Comparison of ENCODE assay signal across 8 cellular contexts in genomic region chr11:73384871-73385692, GRCh38. TPM values are rescaled to one million over a fixed set of nuclear protein-coding genes. Genes with fewer than 3 reads are reported as not detected.
DNase-seq lines count a peak whose midpoint lies in the region; ATAC-seq, FAIRE-seq and TF ChIP-seq lines count a peak whose summit lies in the region.

No MANE protein-coding gene starts in this region.

- peak; percentile 40 for ATAC-seq in HG03520 (IDR thresholded peaks at IDR 0.05; ENCODE audit: unreplicated experiment)
- no peak for ATAC-seq in HepG2
- ATAC-seq in upper lobe of left lung (ENCODE audit: low FRiP score in 2 of 2): peak; percentile 73 to 81

- peaks cover 71% of the 10 kb centered on the region for H3K4me1 Mint-ChIP-seq in activated T-helper 1 cell treated with anti-CD3 and anti-CD28 coated beads, Interleukin-12 subunit alpha, Interleukin-12 subunit beta, Interleukin-2, Interleukin-4 antibody, amounts not matched to agents 30 ng/mL and 10 ng/mL and 1 ng/mL, durations not matched to agents 14 hours and 24 hours and 36 hours (ENCODE audit: low read depth)

- no peak for TF ChIP-seq CTCF in HepG2 (CRISPR knock-in tag; IDR thresholded peaks at IDR 0.05)
- TF ChIP-seq CTCF in upper lobe of left lung (IDR thresholded peaks at IDR 0.05): no peak

- CTCF ChIA-PET in HepG2 (lab: Yijun Ruan, JAX; ENCODE audit: low intra/inter-chr PET ratio, low total read pairs): no interaction called here

- no peak overlapping the region for H3K9ac ChIP-seq in HepG2 (ENCODE audit: insufficient read depth, low read depth, low read length)

- H3K4me3 ChIP-seq in HepG2 (replicated peaks in 1 of 3; ENCODE audit: insufficient read depth in 1 of 3, low read depth in 2 of 3, low read length in 3 of 3): no peak overlapping the region
- H3K4me3 ChIP-seq in upper lobe of left lung: no peak overlapping the region
- no peak overlapping the region for H3K4me3 ChIP-seq in SJCRH30

- H3K4me2 ChIP-seq in HepG2 (ENCODE audit: low read depth, low read length): no peak overlapping the region

- WGBS in HepG2 (ENCODE audit: low lambda C conversion rate): 95% methylated on average over 16 of the region's 21 CpGs
- 48 to 49% methylated on average over 21 of the region's 21 CpGs for WGBS in upper lobe of left lung, 2 donors

- no peak for TF ChIP-seq EP300 in HepG2 (IDR thresholded peaks at IDR 0.05; ENCODE audit: low read depth in 2 of 2, low read length in 2 of 2)
- no peak for TF ChIP-seq EP300 in HepG2 (CRISPR knock-in tag; IDR thresholded peaks at IDR 0.05; ENCODE audit: borderline replicate concordance)
- TF ChIP-seq EP300 in upper lobe of left lung (IDR thresholded peaks at IDR 0.05): no peak

- H3K27ac Mint-ChIP-seq in activated T-helper 1 cell treated with anti-CD3 and anti-CD28 coated beads, Interleukin-12 subunit alpha, Interleukin-12 subunit beta, Interleukin-2, Interleukin-4 antibody, amounts not matched to agents 30 ng/mL and 10 ng/mL and 1 ng/mL, durations not matched to agents 14 hours and 24 hours and 36 hours: peak overlapping the region; percentile 86

- no peak overlapping the region for H2AFZ ChIP-seq in HepG2 (ENCODE audit: low read length)

- in situ Hi-C loops in HepG2 (cut with HindIII; ENCODE audit: extremely low pct_ligation_motif_present, low pct_unique_long_range_greater_than_20kb): no loop called here

- no peak for TF ChIP-seq RAD21 in HepG2 (CRISPR knock-in tag; IDR thresholded peaks at IDR 0.05)

- H3K27me3 ChIP-seq in HepG2 (ENCODE audit: control insufficient read depth in 1 of 2, insufficient read depth in 2 of 2, low read length in 2 of 2) (no peaks in the 10 kb centered on the region), upper lobe of left lung (no peaks in the 10 kb centered on the region), SJCRH30 (no peaks in the 10 kb centered on the region)

- no TSS peak for BruUV-seq in HepG2 (replicated peaks; lab: Mats Ljungman, UMichigan)

- H3K27ac ChIP-seq in HepG2 (ENCODE audit: extremely low read length, insufficient read depth, low read length): no peak overlapping the region
- peak overlapping the region; percentile 73 to 87 (median 86) for H3K27ac ChIP-seq in upper lobe of left lung
- H3K27ac ChIP-seq in SJCRH30: no peak overlapping the region

- H3K27me3 Mint-ChIP-seq in activated T-helper 1 cell treated with anti-CD3 and anti-CD28 coated beads, Interleukin-12 subunit alpha, Interleukin-12 subunit beta, Interleukin-2, Interleukin-4 antibody, amounts not matched to agents 30 ng/mL and 10 ng/mL and 1 ng/mL, durations not matched to agents 14 hours and 24 hours and 36 hours (ENCODE audit: insufficient read depth): no peaks in the 10 kb centered on the region

- FAIRE-seq in HepG2 (lab: Jason Lieb, UNC): no peak

- no peak for TF ChIP-seq POLR2A in HepG2 (IDR thresholded peaks at IDR 0.05; ENCODE audit: insufficient read depth in 1 of 2, low read depth in 2 of 2, low read length in 2 of 2)
- TF ChIP-seq POLR2A in upper lobe of left lung (IDR thresholded peaks at IDR 0.05): no peak

- peaks cover 6% of the 10 kb centered on the region for H3K36me3 Mint-ChIP-seq in activated T-helper 1 cell treated with anti-CD3 and anti-CD28 coated beads, Interleukin-12 subunit alpha, Interleukin-12 subunit beta, Interleukin-2, Interleukin-4 antibody, amounts not matched to agents 30 ng/mL and 10 ng/mL and 1 ng/mL, durations not matched to agents 14 hours and 24 hours and 36 hours (ENCODE audit: low read depth)

- DNase-seq in stimulated activated CD4-positive, alpha-beta T cell treated with anti-CD3 and anti-CD28 coated beads, Interleukin-4, amount 100 ng/mL, for 4 hours: peak; percentile 19 to 59
- no peak for DNase-seq in stimulated activated CD4-positive, alpha-beta T cell treated with anti-CD3 and anti-CD28 coated beads, Interleukin-1b, Interleukin-23, amount 100 ng/mL, for 48 hours
- DNase-seq in activated T-helper 1 cell treated with anti-CD3 and anti-CD28 coated beads, Interleukin-12 subunit alpha, Interleukin-12 subunit beta, Interleukin-2, Interleukin-4 antibody, amounts not matched to agents 30 ng/mL and 10 ng/mL and 1 ng/mL, durations not matched to agents 14 hours and 24 hours and 36 hours (ENCODE audit: low spot score): no peak
- no peak for DNase-seq in HepG2 (ENCODE audit: low spot score)
- DNase-seq in upper lobe of left lung: peak; percentile 86 to 89
- no peak for DNase-seq in OCI-M2 (lab: John Stamatoyannopoulos, UW; ENCODE audit: unreplicated experiment)
- DNase-seq in SJCRH30: no peak

- no peaks in the 10 kb centered on the region for H3K9me3 Mint-ChIP-seq in activated T-helper 1 cell treated with anti-CD3 and anti-CD28 coated beads, Interleukin-12 subunit alpha, Interleukin-12 subunit beta, Interleukin-2, Interleukin-4 antibody, amounts not matched to agents 30 ng/mL and 10 ng/mL and 1 ng/mL, durations not matched to agents 14 hours and 24 hours and 36 hours

- no peaks in the 10 kb centered on the region for H4K20me1 ChIP-seq in HepG2 (ENCODE audit: insufficient read depth, low read length)

- POLR2A ChIA-PET in HepG2 (lab: Yijun Ruan, JAX): interaction anchor here (0.8 kb wide), 1 partner anchor 78 kb away, joined by 3 read pairs; no protein-coding TSS in a partner anchor

- H3K4me1 ChIP-seq in HepG2 (ENCODE audit: insufficient read depth, low read length): peaks cover 16% of the 10 kb centered on the region
- H3K4me1 ChIP-seq in upper lobe of left lung: peaks cover 27 to 91% (median 78%) of the 10 kb centered on the region in 4 donors
- peaks cover 29% of the 10 kb centered on the region for H3K4me1 ChIP-seq in SJCRH30

- peaks cover 10% of the 10 kb centered on the region for H3K79me2 ChIP-seq in HepG2 (ENCODE audit: insufficient read depth, low read length)

- H3K36me3 ChIP-seq in HepG2 (replicated peaks in 1 of 2; ENCODE audit: control insufficient read depth in 1 of 2, insufficient read depth in 2 of 2, low read length in 2 of 2) (no peaks in the 10 kb centered on the region), upper lobe of left lung (no peaks in the 10 kb centered on the region), SJCRH30 (no peaks in the 10 kb centered on the region)

- no peaks in the 10 kb centered on the region for H3K9me3 ChIP-seq in HepG2 (ENCODE audit: low read length)
- no peaks in the 10 kb centered on the region for H3K9me3 ChIP-seq in upper lobe of left lung
- H3K9me3 ChIP-seq in SJCRH30 (replicated peaks): no peaks in the 10 kb centered on the region

- H3K4me3 Mint-ChIP-seq in activated T-helper 1 cell treated with anti-CD3 and anti-CD28 coated beads, Interleukin-12 subunit alpha, Interleukin-12 subunit beta, Interleukin-2, Interleukin-4 antibody, amounts not matched to agents 30 ng/mL and 10 ng/mL and 1 ng/mL, durations not matched to agents 14 hours and 24 hours and 36 hours: peak overlapping the region; percentile 51

- intact Hi-C loops in activated T-helper 1 cell treated with anti-CD3 and anti-CD28 coated beads, Interleukin-12 subunit alpha, Interleukin-12 subunit beta, Interleukin-2, Interleukin-4 antibody, amounts not matched to agents 30 ng/mL and 10 ng/mL and 1 ng/mL, durations not matched to agents 14 hours and 24 hours and 36 hours (cut with micrococcal nuclease): no loop called here
- intact Hi-C loops in HepG2 (cut with micrococcal nuclease; ENCODE audit: unreplicated experiment): no loop called here

TF ChIP-seq in HepG2, 621 proteins besides CTCF, POLR2A, EP300 and RAD21 (continues in another document):
- TF ChIP-seq DR1 (CRISPR knock-in tag; IDR thresholded peaks at IDR 0.05): no peak

RNA-seq across cellular contexts. Expression of gene RELT, which starts 8.9 kb away (rescaled TPM):
- total RNA-seq in activated T-helper 1 cell treated with anti-CD3 and anti-CD28 coated beads, Interleukin-12 subunit alpha, Interleukin-12 subunit beta, Interleukin-2, Interleukin-4 antibody, amounts not matched to agents 30 ng/mL and 10 ng/mL and 1 ng/mL, durations not matched to agents 14 hours and 24 hours and 36 hours: 34.6 and 37.6 TPM in 2 replicates
- total RNA-seq in HepG2 (2016; rRNA removed; fragmentation: Illumina TruSeq; extraction: Trizol) (1.6 and 4.7 TPM in 2 replicates), upper lobe of left lung (10 to 100 TPM in 5 of 6 donors, 1 to 10 TPM in 1; 4.9 to 27.0 (median 19.2) TPM)
- 2.8 and 3.4 TPM in 2 replicates for total RNA-seq in HepG2 (2016; cell fraction: cytosol; rRNA removed; fragmentation: Illumina TruSeq; extraction: Trizol; ENCODE audit: low read depth)
- total RNA-seq in HepG2 (2016; cell fraction: insoluble cytoplasmic fraction; rRNA removed; fragmentation: Illumina TruSeq; extraction: Trizol): 1.8 and 4.7 TPM in 2 replicates
- 4.0 and 4.2 TPM in 2 replicates for total RNA-seq in HepG2 (2016; cell fraction: membrane; rRNA removed; fragmentation: Illumina TruSeq; extraction: Trizol)
- total RNA-seq in HepG2 (2016; cell fraction: nucleus; rRNA removed; fragmentation: Illumina TruSeq; extraction: Trizol): 5.4 TPM in 2 replicates
- polyA plus RNA-seq in HepG2 (2011; rRNA removed): 2.5 and 3.5 TPM in 2 replicates
- 2.1 and 3.1 TPM in 2 replicates for polyA plus RNA-seq in HepG2 (2011; cell fraction: cytosol; rRNA removed)
- 12.5 and 18.1 TPM in 2 replicates for polyA plus RNA-seq in HepG2 (2011; cell fraction: nucleus; rRNA removed)
- polyA plus RNA-seq in HepG2 (2012): 1.0 and 2.7 TPM in 2 replicates
- 0.36 and 0.55 TPM in 2 replicates for polyA plus RNA-seq in HepG2 (2016; cell fraction: cytosol; fragmentation: Illumina TruSeq; extraction: Trizol; ENCODE audit: low read depth)
- 1.4 TPM in 2 replicates for polyA plus RNA-seq in HepG2 (2016; cell fraction: insoluble cytoplasmic fraction; fragmentation: Illumina TruSeq; extraction: Trizol; ENCODE audit: low read depth)
- 0.68 and 0.80 TPM in 2 replicates for polyA plus RNA-seq in HepG2 (2016; cell fraction: membrane; fragmentation: Illumina TruSeq; extraction: Trizol; ENCODE audit: low read depth)
- 14.8 and 15.4 TPM in 2 replicates for polyA plus RNA-seq in HepG2 (2016; cell fraction: nucleus; fragmentation: Illumina TruSeq; extraction: Trizol; ENCODE audit: insufficient read depth, low read depth)
- 7.0 and 19.1 TPM in 2 replicates for polyA minus RNA-seq in HepG2 (2011; rRNA and poly(A)+ RNA removed; ENCODE audit: low replicate concordance)
- 1.7 and 2.0 TPM in 2 replicates for polyA minus RNA-seq in HepG2 (2011; cell fraction: cytosol; rRNA and poly(A)+ RNA removed)
- 5.2 and 7.6 TPM in 2 replicates for polyA minus RNA-seq in HepG2 (2011; cell fraction: nucleus; rRNA and poly(A)+ RNA removed)
- 8.7 and 10.1 TPM in 2 replicates for total RNA-seq in SJCRH30 (2014; rRNA removed; shearing (Covaris generic))

Comparison
In these comparisons a context has a peak if more than half of its experiments do, and no peak if none do; other contexts are left out.
1. DNase-seq: peak in stimulated activated CD4-positive, alpha-beta T cell treated with anti-CD3 and anti-CD28 coated beads, Interleukin-4, amount 100 ng/mL, for 4 hours (2 of 2) and upper lobe of left lung (2 of 2); none in stimulated activated CD4-positive, alpha-beta T cell treated with anti-CD3 and anti-CD28 coated beads, Interleukin-1b, Interleukin-23, amount 100 ng/mL, for 48 hours (single experiment), activated T-helper 1 cell treated with anti-CD3 and anti-CD28 coated beads, Interleukin-12 subunit alpha, Interleukin-12 subunit beta, Interleukin-2, Interleukin-4 antibody, amounts not matched to agents 30 ng/mL and 10 ng/mL and 1 ng/mL, durations not matched to agents 14 hours and 24 hours and 36 hours (single experiment), HepG2 (single experiment), OCI-M2 (single experiment) and SJCRH30 (0 of 2).
2. H3K27ac ChIP-seq: peak in upper lobe of left lung (4 of 4); none in HepG2 (single experiment) and SJCRH30 (single experiment).